In the genomic region with DNA sequence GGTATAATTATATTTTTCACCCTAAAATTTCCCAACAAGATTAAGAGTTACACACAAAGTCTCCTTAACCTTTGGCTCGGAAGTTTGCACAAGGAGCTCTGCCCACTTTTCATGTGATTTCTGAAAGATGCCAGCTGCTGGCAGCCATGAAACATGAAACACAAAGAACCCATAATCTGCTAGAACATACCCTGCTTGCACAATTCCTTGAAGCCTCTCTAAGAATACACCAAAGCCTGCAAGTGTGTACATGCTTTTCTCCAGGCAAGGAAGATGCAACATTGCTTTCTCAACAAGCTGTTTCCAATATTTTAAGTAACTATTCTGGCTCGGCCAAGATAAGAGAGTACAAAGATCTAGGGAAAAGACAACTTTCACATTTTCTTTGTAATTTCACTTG, we compare ENCODE assay signal across 21 cellular contexts.
DNase-seq lines count a peak whose midpoint lies in the region; ATAC-seq, FAIRE-seq and TF ChIP-seq lines count a peak whose summit lies in the region.
"Had no signal": no experiment of that assay in that cellular context is flagged by ENCODE, and none has a peak within 500 bp of the region (broad histone marks: within the 10 kb centered on the region; RNA-seq: fewer than 3 reads in every experiment).

No MANE protein-coding gene starts in this region.

- H3K36me3 Mint-ChIP-seq in endothelial cell (ENCODE audit: low read depth, unreplicated experiment): no peaks in the 10 kb centered on the region

- no peaks in the 10 kb centered on the region for H3K27me3 ChIP-seq in bronchial epithelial cell (ENCODE audit: control insufficient read depth, insufficient read depth, low read length)
- no peaks in the 10 kb centered on the region for H3K27me3 ChIP-seq in keratinocyte (ENCODE audit: control insufficient read depth, extremely low read depth, insufficient read depth, low read length)
- H3K27me3 ChIP-seq in small intestine (ENCODE audit: control insufficient read depth in 2 of 2, insufficient read depth in 2 of 2, low read length in 2 of 2): no peaks in the 10 kb centered on the region
- no peaks in the 10 kb centered on the region for H3K27me3 ChIP-seq in WERI-Rb-1 (ENCODE audit: insufficient read depth, low read depth, severe bottlenecking)

- no peak overlapping the region for H3K4me3 ChIP-seq in bronchial epithelial cell (ENCODE audit: low read depth, low read length)
- H3K4me3 ChIP-seq in keratinocyte (ENCODE audit: control insufficient read depth in 2 of 3, extremely low read depth in 1 of 3, insufficient read depth in 2 of 3, low read depth in 1 of 3, low read length in 3 of 3): peak overlapping the region in 1 of 3 experiments; percentile 1
- no peak overlapping the region for H3K4me3 ChIP-seq in small intestine (ENCODE audit: low read depth in 1 of 2, low read length in 2 of 2)
- no peak overlapping the region for H3K4me3 ChIP-seq in WERI-Rb-1 (ENCODE audit: low read depth, low read length)
- H3K4me3 ChIP-seq: A549 had no signal

- 45 to 77% (median 51%) methylated on average over 2 of the region's 2 CpGs for WGBS in small intestine, 3 donors

- H3K9me1 ChIP-seq in keratinocyte (ENCODE audit: control insufficient read depth, extremely low read depth, insufficient read depth, low read length): no peaks in the 10 kb centered on the region

- no peak for TF ChIP-seq CTCF in bronchial epithelial cell (IDR thresholded peaks at IDR 0.05; ENCODE audit: insufficient read depth, low read length, severe bottlenecking)
- TF ChIP-seq CTCF in keratinocyte (optimal IDR thresholded peaks at IDR 0.05 in 1 of 3, IDR thresholded peaks at IDR 0.05 in 1 of 3, conservative IDR thresholded peaks at IDR 0.05 in 1 of 3; ENCODE audit: extremely low read depth in 1 of 3, insufficient read depth in 2 of 3, low read length in 3 of 3): no peak
- TF ChIP-seq CTCF in endothelial cell (IDR thresholded peaks at IDR 0.05; ENCODE audit: unreplicated experiment): no peak
- no peak for TF ChIP-seq CTCF in WERI-Rb-1 (IDR thresholded peaks at IDR 0.05; ENCODE audit: low read depth, low read length)

- no peak overlapping the region for H3K27ac Mint-ChIP-seq in endothelial cell (ENCODE audit: unreplicated experiment)
- H3K27ac Mint-ChIP-seq: CD4-positive, alpha-beta T cell; H9 had no signal

- no peaks in the 10 kb centered on the region for H3K9me3 ChIP-seq in keratinocyte (ENCODE audit: control insufficient read depth, low read depth, low read length)
- no peaks in the 10 kb centered on the region for H3K9me3 ChIP-seq in small intestine (ENCODE audit: control insufficient read depth, low read depth)
- H3K9me3 ChIP-seq in WERI-Rb-1 (ENCODE audit: severe bottlenecking): no peaks in the 10 kb centered on the region
- H3K9me3 ChIP-seq: A549, Caco-2 had no signal

- no peak for TF ChIP-seq POLR2A in GM12892 (IDR thresholded peaks at IDR 0.05; ENCODE audit: low read depth, low read length)

- no peaks in the 10 kb centered on the region for H3K27me3 Mint-ChIP-seq in endothelial cell (ENCODE audit: unreplicated experiment)
- H3K27me3 Mint-ChIP-seq: CD4-positive, alpha-beta T cell had no signal

- no peaks in the 10 kb centered on the region for H3K9me3 Mint-ChIP-seq in endothelial cell (ENCODE audit: unreplicated experiment)
- H3K9me3 Mint-ChIP-seq: H9 had no signal

- no peak overlapping the region for H3K4me3 Mint-ChIP-seq in endothelial cell (ENCODE audit: unreplicated experiment)
- H3K4me3 Mint-ChIP-seq: CD4-positive, alpha-beta T cell; H9 had no signal

- DNase-seq in GM12892 (ENCODE audit: insufficient read length): no peak
- DNase-seq in amniotic epithelial cell (ENCODE audit: low read depth): peak; percentile 47
- peak; percentile 71 for DNase-seq in bronchial epithelial cell (ENCODE audit: low read depth)
- peak; percentile 15 for DNase-seq in keratinocyte (ENCODE audit: low read depth, low spot score)
- no peak for DNase-seq in endothelial cell (ENCODE audit: low spot score)
- DNase-seq in small intestine: no peak
- no peak for DNase-seq in WERI-Rb-1
- DNase-seq: AML-193; Caco-2; CD4-positive, alpha-beta T cell; GOT3; H9 had no signal

- H3K4me1 Mint-ChIP-seq in endothelial cell (ENCODE audit: unreplicated experiment): no peaks in the 10 kb centered on the region

- ATAC-seq in GM21529 (IDR thresholded peaks at IDR 0.05; ENCODE audit: unreplicated experiment): no peak
- ATAC-seq: A549, HepG2 had no signal

- no peak overlapping the region for H3K9ac ChIP-seq in keratinocyte (ENCODE audit: control insufficient read depth, extremely low read depth, insufficient read depth, low read length)

- H3K27ac ChIP-seq in keratinocyte (ENCODE audit: control insufficient read depth, insufficient read depth, low read length) (no peak overlapping the region), small intestine (ENCODE audit: low read depth in 1 of 2, low read length in 1 of 2) (no peak overlapping the region), WERI-Rb-1 (no peak overlapping the region)
- H3K27ac ChIP-seq: 22Rv1, A549, C4-2B had no signal

- no peak overlapping the region for H2AFZ ChIP-seq in keratinocyte (ENCODE audit: control insufficient read depth, low read length)

- H3K4me2 ChIP-seq in keratinocyte (ENCODE audit: control insufficient read depth, extremely low read depth, insufficient read depth, low read depth, low read length): peak overlapping the region; percentile 14
- H3K4me2 ChIP-seq: A549 had no signal

- H3K4me1 ChIP-seq in keratinocyte (ENCODE audit: control insufficient read depth, extremely low read depth, insufficient read depth, low read length) (peaks cover 9% of the 10 kb centered on the region), small intestine (ENCODE audit: control insufficient read depth in 2 of 2, insufficient read depth in 1 of 2, low read depth in 1 of 2, low read length in 1 of 2) (no peaks in the 10 kb centered on the region)
- H3K4me1 ChIP-seq: A549, Caco-2 had no signal

- H4K20me1 ChIP-seq in keratinocyte (ENCODE audit: control insufficient read depth, extremely low read depth, insufficient read depth, low read length): no peaks in the 10 kb centered on the region

- no peaks in the 10 kb centered on the region for H3K36me3 ChIP-seq in bronchial epithelial cell (ENCODE audit: control insufficient read depth, insufficient read depth, low read length)
- no peaks in the 10 kb centered on the region for H3K36me3 ChIP-seq in keratinocyte (ENCODE audit: control insufficient read depth in 2 of 2, extremely low read depth in 1 of 2, insufficient read depth in 2 of 2, low read length in 2 of 2)
- H3K36me3 ChIP-seq in small intestine (ENCODE audit: control insufficient read depth in 2 of 2, insufficient read depth in 2 of 2, low read length in 2 of 2): no peaks in the 10 kb centered on the region
- no peaks in the 10 kb centered on the region for H3K36me3 ChIP-seq in WERI-Rb-1

- FAIRE-seq in GM12892 (lab: Jason Lieb, UNC) (peak; percentile 30), bronchial epithelial cell (lab: Jason Lieb, UNC) (no peak), keratinocyte (lab: Jason Lieb, UNC) (peak; percentile 75), small intestine (lab: Jason Lieb, UNC) (no peak)
- FAIRE-seq: A549, D721Med, G401.6, GM12891, GM18507, HepG2 had no signal

- dilution Hi-C loops in keratinocyte (cut with MboI; ENCODE audit: extremely low pct_ligation_motif_present, low sequenced_read_pairs): no loop called here

- no peaks in the 10 kb centered on the region for H3K79me2 ChIP-seq in keratinocyte (ENCODE audit: control insufficient read depth, insufficient read depth, low read length)

Comparison
In these comparisons a context has a peak if more than half of its experiments do, and no peak if none do; other contexts are left out.
1. DNase-seq: peak in amniotic epithelial cell (single experiment), bronchial epithelial cell (single experiment) and keratinocyte (single experiment); none in GM12892 (single experiment), endothelial cell (single experiment), small intestine (single experiment) and WERI-Rb-1 (single experiment).